9 cellular contexts compared by ENCODE assay signal in the genomic region with DNA sequence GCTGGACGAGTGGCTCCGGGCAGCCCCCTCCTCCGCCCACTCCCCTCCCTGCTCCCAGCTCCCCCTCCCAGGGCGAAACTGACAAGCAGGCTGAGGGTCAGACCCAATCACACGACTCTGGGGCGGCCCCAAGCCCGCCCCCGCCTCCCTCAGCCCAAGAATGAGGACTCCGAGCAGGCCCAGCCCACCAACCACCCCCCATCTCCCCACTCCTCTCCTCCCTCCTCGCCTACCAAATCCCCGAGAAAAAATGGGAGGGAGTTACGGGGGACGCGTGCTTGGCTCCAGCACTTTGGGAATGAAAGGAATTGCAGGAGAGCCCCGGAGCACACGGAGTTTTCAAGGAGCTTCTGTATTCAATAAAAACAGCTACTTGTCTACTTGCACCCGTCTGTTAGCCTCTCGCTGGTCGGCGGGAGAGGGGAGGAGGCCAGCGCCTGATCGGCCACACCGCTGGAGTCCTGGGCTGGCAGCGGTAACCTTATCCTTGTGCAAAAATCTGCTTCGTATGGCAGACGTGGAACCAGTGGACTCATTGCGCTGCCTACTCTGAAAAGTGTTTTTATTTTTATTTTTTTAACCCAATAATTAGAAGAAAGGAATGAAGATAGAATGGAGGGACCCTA. TPM values are rescaled to one million over a fixed set of nuclear protein-coding genes. Genes with fewer than 3 reads are reported as not detected.
DNase-seq lines count a peak whose midpoint lies in the region; ATAC-seq lines count a peak whose summit lies in the region.
"Had no signal": no experiment of that assay in that cellular context is flagged by ENCODE, and none has a peak within 500 bp of the region (broad histone marks: within the 10 kb centered on the region; RNA-seq: fewer than 3 reads in every experiment).

No MANE protein-coding gene starts in this region.

- peak overlapping the region; percentile 66 for H2AFZ ChIP-seq in trophoblast cell (ENCODE audit: insufficient read depth, low read length, poor library complexity)

- CTCF ChIA-PET in CD4-positive, alpha-beta memory T cell (lab: Charles Lee; ENCODE audit: partially characterized antibody) = no interaction called here

- H3K14ac ChIP-seq in trophoblast cell (ENCODE audit: low read length) = no peak overlapping the region

- no peak overlapping the region for H3K23ac ChIP-seq in trophoblast cell (ENCODE audit: low read length)

- POLR2A ChIA-PET in CD4-positive, alpha-beta memory T cell (lab: Charles Lee; ENCODE audit: partially characterized antibody) = no interaction called here

- no peak overlapping the region for H4K91ac ChIP-seq in trophoblast cell (ENCODE audit: low read depth, low read length)

- peaks cover 0 to 11% (median 0%) of the 10 kb centered on the region in 8 donors for H3K9me3 Mint-ChIP-seq in CD4-positive, alpha-beta memory T cell

- no peak overlapping the region for H3K9ac ChIP-seq in trophoblast cell (ENCODE audit: low read length)

- ATAC-seq in right cardiac atrium (peak; percentile 52 to 72), GM18517 (IDR thresholded peaks at IDR 0.05; ENCODE audit: unreplicated experiment) (no peak)
- ATAC-seq: naive thymus-derived CD4-positive, alpha-beta T cell had no signal

- H3K4me2 ChIP-seq in trophoblast cell (ENCODE audit: low read length) = peak overlapping the region; percentile 63

- H3K4me1 ChIP-seq in right cardiac atrium (ENCODE audit: control insufficient read depth, insufficient read depth, low read length) (no peaks in the 10 kb centered on the region), trophoblast cell (ENCODE audit: control insufficient read depth in 1 of 2, insufficient read depth in 2 of 2, low read length in 2 of 2) (peaks cover 3 to 4% of the 10 kb centered on the region in 2 experiments)
- peaks cover 7% of the 10 kb centered on the region for H3K4me1 ChIP-seq in CD4-positive, alpha-beta memory T cell (ENCODE audit: insufficient read depth, low read length)

- H3K36me3 ChIP-seq in trophoblast cell (ENCODE audit: control insufficient read depth in 1 of 2, insufficient read depth in 2 of 2, low read length in 2 of 2) = no peaks in the 10 kb centered on the region
- H3K36me3 ChIP-seq in CD4-positive, alpha-beta memory T cell (ENCODE audit: insufficient read depth, low read length) = no peaks in the 10 kb centered on the region

- H3K4me3 ChIP-seq in right cardiac atrium (ENCODE audit: low read length) (peak overlapping the region; percentile 59), trophoblast cell (ENCODE audit: low read depth, low read length) (peak overlapping the region; percentile 73)
- no peak overlapping the region for H3K4me3 ChIP-seq in CD4-positive, alpha-beta memory T cell (ENCODE audit: low read length in 2 of 2)

- peaks cover 3% of the 10 kb centered on the region for H3K79me2 ChIP-seq in trophoblast cell (ENCODE audit: control insufficient read depth, insufficient read depth, low read length, poor library complexity)

- no peak overlapping the region for H4K8ac ChIP-seq in trophoblast cell (ENCODE audit: low read depth, low read length)

- no peak overlapping the region for H2BK120ac ChIP-seq in trophoblast cell (ENCODE audit: insufficient read depth, low read length, poor library complexity)

- H2AK5ac ChIP-seq in trophoblast cell (ENCODE audit: low read length) = no peak overlapping the region

- H3K27me3 ChIP-seq in right cardiac atrium (ENCODE audit: control insufficient read depth, insufficient read depth) (no peaks in the 10 kb centered on the region), trophoblast cell (ENCODE audit: insufficient read depth, low read length) (no peaks in the 10 kb centered on the region)
- no peaks in the 10 kb centered on the region for H3K27me3 ChIP-seq in CD4-positive, alpha-beta memory T cell (ENCODE audit: insufficient read depth, low read length)

- DNase-seq in AG20443 (ENCODE audit: low spot score) (peak; percentile 11), amygdala (lab: John Stamatoyannopoulos, UW) (peak in 33 of 56 donors; percentile 4 to 75 (median 46)), right cardiac atrium (peak; percentile 11 to 46 (median 34)), trophoblast cell (peak; percentile 4 to 9), NCI-H1436 treated with DMSO at 0.1 percent for 48 hours (lab: John Stamatoyannopoulos, UW) (no peak), DMS53 (lab: John Stamatoyannopoulos, UW) (no peak)
- no peak for DNase-seq in CD4-positive, alpha-beta memory T cell
- DNase-seq: naive thymus-derived CD4-positive, alpha-beta T cell had no signal

- WGBS in right cardiac atrium = 6% methylated on average over 27 of the region's 27 CpGs
- whole genome bisulfite sequencing in trophoblast cell (ENCODE audit: extremely low coverage, insufficient coverage, insufficient read length) = no CpG with 5 or more reads among the region's 27 CpGs

- intact Hi-C loops in right cardiac atrium (cut with DNase I) = loop anchor here in 1 of 4 donors (10.0 kb wide), 1 partner anchor 406 kb away; no protein-coding TSS in a partner anchor
- intact Hi-C loops in CD4-positive, alpha-beta memory T cell (cut with micrococcal nuclease) = loop anchor here (5.0 kb wide), 1 partner anchor 409 kb away; no protein-coding TSS in a partner anchor

- no peak overlapping the region for H2BK12ac ChIP-seq in trophoblast cell (ENCODE audit: low read length)

- H3K4me3 Mint-ChIP-seq in CD4-positive, alpha-beta memory T cell = peak overlapping the region in 1 of 8 donors; percentile 48

- peaks cover 2% of the 10 kb centered on the region for H3K79me1 ChIP-seq in trophoblast cell (ENCODE audit: low read length)

- H3K18ac ChIP-seq in trophoblast cell (ENCODE audit: low read length) = no peak overlapping the region

- H3K9me3 ChIP-seq in right cardiac atrium (ENCODE audit: control insufficient read depth, low read length) (no peaks in the 10 kb centered on the region), trophoblast cell (ENCODE audit: insufficient read depth, low read depth, low read length) (no peaks in the 10 kb centered on the region)
- H3K9me3 ChIP-seq in CD4-positive, alpha-beta memory T cell (ENCODE audit: control insufficient read depth in 1 of 2, low read length in 2 of 2) = no peaks in the 10 kb centered on the region

- H3K4me1 Mint-ChIP-seq in CD4-positive, alpha-beta memory T cell = peaks cover 6 to 11% (median 8%) of the 10 kb centered on the region in 4 donors

- no peaks in the 10 kb centered on the region for H3K36me3 Mint-ChIP-seq in CD4-positive, alpha-beta memory T cell

- H3K27me3 Mint-ChIP-seq in CD4-positive, alpha-beta memory T cell = peaks cover 14 to 17% of the 10 kb centered on the region in 2 donors

- no peak overlapping the region for H2BK5ac ChIP-seq in trophoblast cell (ENCODE audit: low read depth, low read length, poor library complexity)

- H3K27ac Mint-ChIP-seq in CD4-positive, alpha-beta memory T cell = no peak overlapping the region
- H3K27ac Mint-ChIP-seq: naive thymus-derived CD4-positive, alpha-beta T cell had no signal

- H4K12ac ChIP-seq in trophoblast cell (ENCODE audit: low read depth, low read length) = no peak overlapping the region

- H3K27ac ChIP-seq in right cardiac atrium (ENCODE audit: low read length) = no peak overlapping the region
- peak overlapping the region; percentile 7 for H3K27ac ChIP-seq in trophoblast cell (ENCODE audit: low read depth, low read length)
- H3K27ac ChIP-seq in CD4-positive, alpha-beta memory T cell (ENCODE audit: low read depth, low read length) = no peak overlapping the region

- no peak overlapping the region for H3K4ac ChIP-seq in trophoblast cell (ENCODE audit: low read depth, low read length)

RNA-seq across cellular contexts. Expression of gene COL11A1, which starts 0.3 kb away (rescaled TPM):
- total RNA-seq in right cardiac atrium = not detected
- 0.05 TPM for polyA plus RNA-seq in right cardiac atrium
- polyA plus RNA-seq in trophoblast cell (2013) = 67.5 and 80.3 TPM in 2 replicates
- total RNA-seq in CD4-positive, alpha-beta memory T cell = not detected
- polyA plus RNA-seq in CD4-positive, alpha-beta memory T cell = not detected
- total RNA-seq: naive thymus-derived CD4-positive, alpha-beta T cell had no signal
- polyA plus RNA-seq: naive thymus-derived CD4-positive, alpha-beta T cell had no signal

Comparison
In these comparisons a context has a peak if more than half of its experiments do, and no peak if none do; other contexts are left out.
1. DNase-seq: peak in AG20443 (single experiment), amygdala (33 of 56), right cardiac atrium (3 of 3) and trophoblast cell (2 of 2); none in CD4-positive, alpha-beta memory T cell (0 of 5), NCI-H1436 treated with DMSO at 0.1 percent for 48 hours (single experiment) and DMS53 (single experiment).
2. H3K4me3 ChIP-seq: peak in right cardiac atrium (single experiment) and trophoblast cell (single experiment); none in CD4-positive, alpha-beta memory T cell (0 of 2).